ENCODE assay signal across 20 cellular contexts in the genomic region with DNA sequence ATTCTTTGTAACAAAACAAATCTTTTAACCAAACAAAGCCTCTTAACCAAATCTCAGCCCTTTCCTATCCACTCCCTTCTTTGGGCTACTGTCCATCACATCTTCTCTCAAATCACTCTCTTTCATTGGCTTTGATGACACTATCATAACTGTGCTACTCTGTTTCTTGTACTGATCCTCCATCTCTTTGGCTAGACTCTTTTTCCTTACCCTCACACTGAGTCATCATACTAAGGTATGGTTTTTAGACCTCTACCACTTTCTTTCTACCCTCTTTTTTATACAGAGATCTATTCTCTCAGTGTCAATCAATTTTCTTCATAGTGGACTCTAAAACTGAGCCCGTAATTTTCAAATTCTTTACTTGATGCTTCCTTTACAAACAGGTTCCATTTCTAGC.
DNase-seq lines count a peak whose midpoint lies in the region; ATAC-seq and TF ChIP-seq lines count a peak whose summit lies in the region.
"Had no signal": no experiment of that assay in that cellular context is flagged by ENCODE, and none has a peak within 500 bp of the region (broad histone marks: within the 10 kb centered on the region; RNA-seq: fewer than 3 reads in every experiment).

No MANE protein-coding gene starts in this region.

- H3K27me3 Mint-ChIP-seq in activated T-cell treated with anti-CD3 and anti-CD28 coated beads, Interleukin-2, amount 50 U/mL, for 4 hours (ENCODE audit: low read depth), result no peaks in the 10 kb centered on the region
- H3K27me3 Mint-ChIP-seq in CD4-positive, alpha-beta T cell, result no peaks in the 10 kb centered on the region
- H3K27me3 Mint-ChIP-seq in T-cell (no peaks in the 10 kb centered on the region), memory B cell (no peaks in the 10 kb centered on the region)
- H3K27me3 Mint-ChIP-seq: IgD-negative memory B cell had no signal

- CTCF ChIA-PET in CD4-positive, alpha-beta T cell (lab: Charles Lee), result interaction anchor here (1.2 to 1.5 kb wide), 3 partner anchors 9 to 129 kb away, joined by 3 to 6 read pairs (median 3); no protein-coding TSS in a partner anchor
- CTCF ChIA-PET in T-cell (lab: Charles Lee), result no interaction called here

- no peak overlapping the region for H3K4me3 Mint-ChIP-seq in activated T-cell treated with anti-CD3 and anti-CD28 coated beads, Interleukin-2, amount 50 U/mL, for 4 hours
- H3K4me3 Mint-ChIP-seq in CD4-positive, alpha-beta T cell, result no peak overlapping the region
- no peak overlapping the region for H3K4me3 Mint-ChIP-seq in T-cell
- H3K4me3 Mint-ChIP-seq in memory B cell, result no peak overlapping the region
- H3K4me3 Mint-ChIP-seq: IgD-negative memory B cell had no signal

- H3K27ac Mint-ChIP-seq in CD4-positive, alpha-beta T cell, result peak overlapping the region; percentile 2
- peak overlapping the region; percentile 50 to 59 for H3K27ac Mint-ChIP-seq in T-cell
- H3K27ac Mint-ChIP-seq in memory B cell, result peak overlapping the region; percentile 6

- no peak for DNase-seq in activated T-cell treated with anti-CD3 and anti-CD28 coated beads, Interleukin-2, amount 50 U/mL, for 4 hours
- DNase-seq in activated T-cell treated with anti-CD3 and anti-CD28 coated beads, Interleukin-2, amount 50 U/mL, for 48 hours, result no peak
- DNase-seq in CD4-positive, alpha-beta T cell, result no peak
- DNase-seq in T-cell (no peak), memory B cell (ENCODE audit: low spot score in 2 of 2) (no peak), AG20443 (ENCODE audit: low spot score) (no peak)
- no peak for DNase-seq in stimulated activated CD4-positive, alpha-beta T cell treated with anti-CD3 and anti-CD28 coated beads, Interleukin-4, amount 100 ng/mL, for 1 hour
- DNase-seq: BE2C, DND-41, H7, NCI-H1105, NCI-H146, NCI-H2029, NCI-H2227 treated with DMSO at 0.1 percent for 48 hours, NCI-H510A treated with DMSO at 0.1 percent for 48 hours, Peyer's patch, SJCRH30 had no signal

- peaks cover 29% of the 10 kb centered on the region for H3K4me1 Mint-ChIP-seq in activated T-cell treated with anti-CD3 and anti-CD28 coated beads, Interleukin-2, amount 50 U/mL, for 4 hours (ENCODE audit: low read depth)
- peaks cover 50% of the 10 kb centered on the region for H3K4me1 Mint-ChIP-seq in CD4-positive, alpha-beta T cell (ENCODE audit: low read depth)
- H3K4me1 Mint-ChIP-seq in T-cell (peaks cover 47 to 60% (median 52%) of the 10 kb centered on the region in 3 donors), memory B cell (no peaks in the 10 kb centered on the region)

- intact Hi-C loops in CD4-positive, alpha-beta T cell (cut with DNase I, micrococcal nuclease), result loop anchor here in 1 of 2 experiments (5.0 kb wide), 1 partner anchor 42 kb away; no protein-coding TSS in a partner anchor

- H3K36me3 Mint-ChIP-seq in activated T-cell treated with anti-CD3 and anti-CD28 coated beads, Interleukin-2, amount 50 U/mL, for 4 hours (ENCODE audit: insufficient read depth), result peaks cover 42% of the 10 kb centered on the region
- H3K36me3 Mint-ChIP-seq in CD4-positive, alpha-beta T cell (ENCODE audit: low read depth), result peaks cover 86% of the 10 kb centered on the region
- H3K36me3 Mint-ChIP-seq in T-cell, result peaks cover 63% of the 10 kb centered on the region
- H3K36me3 Mint-ChIP-seq in memory B cell, result peaks cover 21% of the 10 kb centered on the region

- no peaks in the 10 kb centered on the region for H3K9me3 Mint-ChIP-seq in activated T-cell treated with anti-CD3 and anti-CD28 coated beads, Interleukin-2, amount 50 U/mL, for 4 hours
- no peaks in the 10 kb centered on the region for H3K9me3 Mint-ChIP-seq in CD4-positive, alpha-beta T cell
- H3K9me3 Mint-ChIP-seq in T-cell, result no peaks in the 10 kb centered on the region
- no peaks in the 10 kb centered on the region for H3K9me3 Mint-ChIP-seq in memory B cell
- H3K9me3 Mint-ChIP-seq: IgD-negative memory B cell had no signal

- no peak overlapping the region for H3K27ac ChIP-seq in CD4-positive, alpha-beta T cell (ENCODE audit: low read depth, low read length)
- H3K27ac ChIP-seq: A549, Peyer's patch, SJCRH30 had no signal

- H3K9me3 ChIP-seq in CD4-positive, alpha-beta T cell (ENCODE audit: control insufficient read depth, low read length), result no peaks in the 10 kb centered on the region
- H3K9me3 ChIP-seq: A549, BE2C, Peyer's patch, SJCRH30 had no signal

- no peak for TF ChIP-seq CTCF in CD4-positive, alpha-beta T cell (IDR thresholded peaks at IDR 0.05)

- POLR2A ChIA-PET in CD4-positive, alpha-beta T cell (lab: Charles Lee), result no interaction called here
- POLR2A ChIA-PET in T-cell (lab: Charles Lee), result interaction anchor here (0.6 kb wide), 2 partner anchors 8 kb away, joined by 3 read pairs; no protein-coding TSS in a partner anchor

- H3K27me3 ChIP-seq in CD4-positive, alpha-beta T cell (ENCODE audit: control insufficient read depth, insufficient read depth, low read length), result no peaks in the 10 kb centered on the region
- H3K27me3 ChIP-seq: BE2C, Peyer's patch, SJCRH30 had no signal

- peak; percentile 55 to 59 for ATAC-seq in activated T-cell treated with anti-CD3 and anti-CD28 coated beads, Interleukin-2, amount 50 U/mL, for 4 hours
- ATAC-seq in CD4-positive, alpha-beta T cell (ENCODE audit: poor library complexity), result no peak
- ATAC-seq in T-cell (replicated peaks in 1 of 4) (no peak), memory B cell (ENCODE audit: low read depth) (no peak)
- ATAC-seq: A549, GM12878 had no signal

Comparison
In these comparisons a context has a peak if more than half of its experiments do, and no peak if none do; other contexts are left out.
1. ATAC-seq: peak in activated T-cell treated with anti-CD3 and anti-CD28 coated beads, Interleukin-2, amount 50 U/mL, for 4 hours (2 of 2); none in CD4-positive, alpha-beta T cell (single experiment), T-cell (0 of 4) and memory B cell (single experiment).
2. H3K27ac Mint-ChIP-seq: peak in every context shown above with its lines; median percentile 54 in T-cell; 6 in memory B cell; 2 in CD4-positive, alpha-beta T cell.